ENCODE assay signal across 21 cellular contexts in genomic region chr20:52926505-52926904, GRCh38. TPM values are rescaled to one million over a fixed set of nuclear protein-coding genes. Genes with fewer than 3 reads are reported as not detected.
DNase-seq lines count a peak whose midpoint lies in the region; ATAC-seq and TF ChIP-seq lines count a peak whose summit lies in the region.
"Had no signal": no experiment of that assay in that cellular context is flagged by ENCODE, and none has a peak within 500 bp of the region (broad histone marks: within the 10 kb centered on the region; RNA-seq: fewer than 3 reads in every experiment).

No MANE protein-coding gene starts in this region.

- H3K27ac Mint-ChIP-seq in activated T-helper 17 cell treated with anti-CD3 and anti-CD28 coated beads, Interleukin-2, amount 50 U/mL, for 72 hours: no peak overlapping the region
- H3K27ac Mint-ChIP-seq: CD4-positive, alpha-beta T cell had no signal

- TF ChIP-seq POLR2A in esophagus squamous epithelium (IDR thresholded peaks at IDR 0.05): no peak

- peaks cover 7% of the 10 kb centered on the region for H3K27me3 Mint-ChIP-seq in activated T-helper 17 cell treated with anti-CD3 and anti-CD28 coated beads, Interleukin-2, amount 50 U/mL, for 72 hours

- H3K27ac ChIP-seq in esophagus squamous epithelium: peak overlapping the region in 3 of 4 donors; percentile 23 to 77 (median 75)
- H3K27ac ChIP-seq: BLaER1, Peyer's patch had no signal

- peaks cover 5% of the 10 kb centered on the region for H3K4me1 Mint-ChIP-seq in activated T-helper 17 cell treated with anti-CD3 and anti-CD28 coated beads, Interleukin-2, amount 50 U/mL, for 72 hours

- no peaks in the 10 kb centered on the region for H3K27me3 ChIP-seq in esophagus squamous epithelium
- H3K27me3 ChIP-seq: BLaER1, Peyer's patch had no signal

- no peaks in the 10 kb centered on the region for H3K36me3 ChIP-seq in esophagus squamous epithelium
- H3K36me3 ChIP-seq: BLaER1, Peyer's patch had no signal

- no peaks in the 10 kb centered on the region for H3K9me3 Mint-ChIP-seq in activated T-helper 17 cell treated with anti-CD3 and anti-CD28 coated beads, Interleukin-2, amount 50 U/mL, for 72 hours

- H3K36me3 Mint-ChIP-seq in activated T-helper 17 cell treated with anti-CD3 and anti-CD28 coated beads, Interleukin-2, amount 50 U/mL, for 72 hours (ENCODE audit: low read depth): no peaks in the 10 kb centered on the region

- intact Hi-C loops in esophagus squamous epithelium (cut with DNase I): no loop called here

- H3K4me3 Mint-ChIP-seq in activated T-helper 17 cell treated with anti-CD3 and anti-CD28 coated beads, Interleukin-2, amount 50 U/mL, for 72 hours: no peak overlapping the region
- H3K4me3 Mint-ChIP-seq: CD4-positive, alpha-beta T cell had no signal

- 31 to 32% methylated on average over 1 of the region's 1 CpG for WGBS in esophagus squamous epithelium, 2 donors

- H3K4me3 ChIP-seq in esophagus squamous epithelium: no peak overlapping the region
- H3K4me3 ChIP-seq: BLaER1, Peyer's patch had no signal

- no peak for TF ChIP-seq CTCF in esophagus squamous epithelium (IDR thresholded peaks at IDR 0.05)

- peak; percentile 31 for ATAC-seq in activated T-helper 17 cell treated with anti-CD3 and anti-CD28 coated beads, Interleukin-2, amount 50 U/mL, for 72 hours (replicated peaks)
- no peak for ATAC-seq in HG03097 (IDR thresholded peaks at IDR 0.05; ENCODE audit: low FRiP score, unreplicated experiment)

- peaks cover 7 to 50% (median 17%) of the 10 kb centered on the region in 3 donors for H3K4me1 ChIP-seq in esophagus squamous epithelium
- H3K4me1 ChIP-seq: BLaER1, Peyer's patch had no signal

- H3K9me3 ChIP-seq in esophagus squamous epithelium: no peaks in the 10 kb centered on the region
- H3K9me3 ChIP-seq: BLaER1, Caco-2, Peyer's patch had no signal

- DNase-seq in HPDE6-E6E7 (ENCODE audit: extremely low spot score) (peak; percentile 68), esophagus squamous epithelium (lab: John Stamatoyannopoulos, UW) (no peak), renal cortical epithelial cell (ENCODE audit: low read depth) (peak; percentile 51), HCEC 1CT (no peak), NCI-H1930 (lab: John Stamatoyannopoulos, UW) (no peak)
- DNase-seq: ACHN; Caco-2; CD4-positive, alpha-beta T cell; DMS153; Kasumi-1; NCI-H1092; NCI-H1436 treated with DMSO at 0.1 percent for 48 hours; NCI-H2029; NCI-H526; Peyer's patch; Right ventricle myocardium superior had no signal

RNA-seq across cellular contexts. Expression of gene TSHZ2, which starts 45.7 kb away (rescaled TPM):
- total RNA-seq in activated T-helper 17 cell treated with anti-CD3 and anti-CD28 coated beads, Interleukin-2, amount 50 U/mL, for 72 hours: 10 to 100 TPM; 29.8 to 58.2 TPM
- total RNA-seq in esophagus squamous epithelium (10 to 100 TPM in 3 of 4 donors, 1 to 10 TPM in 1; 4.7 to 22.0 (median 12.9) TPM), renal cortical epithelial cell (0.17 and 0.30 TPM in 2 replicates)
- total RNA-seq: OCI-LY7, SK-MEL-5 had no signal

Comparison
In these comparisons a context has a peak if more than half of its experiments do, and no peak if none do; other contexts are left out.
1. DNase-seq: peak in HPDE6-E6E7 (single experiment) and renal cortical epithelial cell (single experiment); none in esophagus squamous epithelium (single experiment), HCEC 1CT (single experiment) and NCI-H1930 (0 of 2).